In genomic region chr17:62696726-62697490, GRCh38 we compare ENCODE assay signal across 22 cellular contexts.
DNase-seq lines count a peak whose midpoint lies in the region; ATAC-seq and TF ChIP-seq lines count a peak whose summit lies in the region.
"Had no signal": no experiment of that assay in that cellular context is flagged by ENCODE, and none has a peak within 500 bp of the region (broad histone marks: within the 10 kb centered on the region; RNA-seq: fewer than 3 reads in every experiment).

No MANE protein-coding gene starts in this region.

- H2AFZ ChIP-seq in Karpas-422 (ENCODE audit: low read length) = no peak overlapping the region; the same call in 1 of the 2 replicates
- H2AFZ ChIP-seq: neural progenitor cell had no signal

- DNase-seq in C1 segment of cervical spinal cord (lab: John Stamatoyannopoulos, UW) (peak in 10 of 14 donors; percentile 5 to 90 (median 43)), Karpas-422 (no peak), fibroblast of the aortic adventitia (ENCODE audit: low read depth) (peak; percentile 38), posterior vena cava (ENCODE audit: low spot score) (peak; percentile 81), NCI-H226 (no peak)
- no peak for DNase-seq in activated CD4-positive, alpha-beta T cell treated with anti-CD3 and anti-CD28 coated beads, Interleukin-2, amount 50 U/mL, for 1 hour
- DNase-seq: activated CD4-positive, CD25-positive, alpha-beta regulatory T cell treated with anti-CD3 and anti-CD28 coated beads, Interleukin-2, amount 50 U/mL, for 72 hours; activated CD8-positive, alpha-beta T cell treated with anti-CD3 and anti-CD28 coated beads, Interleukin-2, amount 10 ng/mL, durations not matched to agents 7 days and 5 days; activated effector memory CD4-positive, alpha-beta T cell treated with anti-CD3 and anti-CD28 coated beads, Interleukin-2, amount 50 U/mL, for 16 hours; body of pancreas; CD4-positive, alpha-beta memory T cell; DMS 273 treated with DMSO at 0.1 percent for 48 hours; effector CD8-positive, alpha-beta T cell; gastrocnemius medialis; NCI-H1105 treated with DMSO at 0.1 percent for 48 hours; NCI-H2029; NCI-H2227 treated with DMSO at 0.1 percent for 48 hours; T-cell; thyroid gland had no signal

- H4K20me1 ChIP-seq in Karpas-422 (ENCODE audit: insufficient read depth, low read depth, low read length) = no peaks in the 10 kb centered on the region

- no peaks in the 10 kb centered on the region for H3K9me2 ChIP-seq in Karpas-422 (replicated peaks; ENCODE audit: insufficient read depth, low read length)

- no peaks in the 10 kb centered on the region for H3K36me3 ChIP-seq in Karpas-422 (ENCODE audit: insufficient read depth, low read length)
- H3K36me3 ChIP-seq: gastrocnemius medialis, neural progenitor cell, thyroid gland had no signal

- H3K79me2 ChIP-seq in Karpas-422 (ENCODE audit: low read length) = no peaks in the 10 kb centered on the region

- H3K4me3 ChIP-seq in Karpas-422 (ENCODE audit: low read length) (no peak overlapping the region), fibroblast of the aortic adventitia (ENCODE audit: low read depth, low read length) (no peak overlapping the region)
- H3K4me3 ChIP-seq: body of pancreas, gastrocnemius medialis, neural progenitor cell, smooth muscle cell, thyroid gland had no signal

- intact Hi-C loops in posterior vena cava (cut with DNase I) = no loop called here

- peak overlapping the region; percentile 38; the same call in 1 of the 2 replicates for H3K27ac ChIP-seq in Karpas-422 (ENCODE audit: low read length)
- H3K27ac ChIP-seq: body of pancreas, gastrocnemius medialis, neural progenitor cell, thyroid gland had no signal

- H3K9ac ChIP-seq in Karpas-422 (ENCODE audit: low read length) = peak overlapping the region; percentile 29
- H3K9ac ChIP-seq: neural progenitor cell had no signal

- no peak for TF ChIP-seq CTCF in fibroblast of the aortic adventitia (IDR thresholded peaks at IDR 0.05; ENCODE audit: insufficient read depth, low read length)

- H3K4me1 ChIP-seq in Karpas-422 (ENCODE audit: low read length) = peaks cover 62% of the 10 kb centered on the region
- H3K4me1 ChIP-seq: body of pancreas, gastrocnemius medialis, thyroid gland had no signal

- no peaks in the 10 kb centered on the region for H3K9me3 ChIP-seq in Karpas-422 (ENCODE audit: low read length)
- H3K9me3 ChIP-seq: body of pancreas, gastrocnemius medialis, thyroid gland had no signal

- no peak for ATAC-seq in GM21447 (IDR thresholded peaks at IDR 0.05; ENCODE audit: unreplicated experiment)
- ATAC-seq: activated CD8-positive, alpha-beta T cell treated with anti-CD3 and anti-CD28 coated beads, Interleukin-2, amount 10 ng/mL, durations not matched to agents 7 days and 5 days; body of pancreas; gastrocnemius medialis; T-cell had no signal

- H3K27me3 ChIP-seq in Karpas-422 (ENCODE audit: low read length) = no peaks in the 10 kb centered on the region
- H3K27me3 ChIP-seq: body of pancreas, gastrocnemius medialis, thyroid gland had no signal

- no peak overlapping the region for H3K4me2 ChIP-seq in Karpas-422 (ENCODE audit: low read depth, low read length, poor library complexity, severe bottlenecking)
- H3K4me2 ChIP-seq: neural progenitor cell, smooth muscle cell had no signal

Comparison
In these comparisons a context has a peak if more than half of its experiments do, and no peak if none do; other contexts are left out.
1. DNase-seq: peak in C1 segment of cervical spinal cord (10 of 14), fibroblast of the aortic adventitia (single experiment) and posterior vena cava (single experiment); none in Karpas-422 (single experiment), NCI-H226 (single experiment) and activated CD4-positive, alpha-beta T cell treated with anti-CD3 and anti-CD28 coated beads, Interleukin-2, amount 50 U/mL, for 1 hour (single experiment).